In the genomic region with DNA sequence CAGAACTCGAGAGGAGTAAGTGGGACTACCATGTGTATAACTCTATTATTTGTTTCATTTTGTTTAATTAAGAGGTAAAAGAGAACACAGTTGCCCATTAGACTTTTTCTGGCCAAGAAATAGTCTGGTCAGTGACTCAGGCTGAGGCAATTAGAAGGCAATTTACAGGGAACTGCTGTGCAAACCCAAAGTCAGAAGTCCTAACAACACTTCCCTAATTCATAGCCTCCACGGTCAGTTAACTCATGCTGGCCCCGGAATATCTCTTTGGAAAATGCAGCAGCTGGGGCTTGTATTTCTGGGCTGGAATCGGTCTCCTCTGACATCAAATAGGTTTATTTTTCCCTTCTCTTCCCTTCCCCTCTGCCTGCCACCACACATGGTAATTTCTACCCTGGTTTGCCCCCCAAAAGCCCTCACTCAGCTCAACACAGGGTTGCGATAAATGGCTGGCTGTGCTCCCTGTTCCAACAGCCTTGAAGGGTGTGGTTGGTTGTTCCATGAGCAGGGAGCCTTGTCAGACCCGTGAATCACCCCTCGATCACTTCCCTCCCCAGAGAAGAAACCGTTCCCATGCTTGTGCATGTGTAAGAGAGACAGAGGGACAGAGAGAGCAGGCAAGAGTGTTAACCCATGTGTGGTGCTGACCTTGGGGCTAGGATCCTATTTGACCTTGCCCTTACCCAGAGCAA, we compare ENCODE assay signal across 10 cellular contexts. TPM values are rescaled to one million over a fixed set of nuclear protein-coding genes. Genes with fewer than 3 reads are reported as not detected.
DNase-seq lines count a peak whose midpoint lies in the region; TF ChIP-seq lines count a peak whose summit lies in the region.
"Had no signal": no experiment of that assay in that cellular context is flagged by ENCODE, and none has a peak within 500 bp of the region (broad histone marks: within the 10 kb centered on the region; RNA-seq: fewer than 3 reads in every experiment).

No MANE protein-coding gene starts in this region.

- H3K9me3 ChIP-seq in AG04450 (ENCODE audit: control insufficient read depth, insufficient read depth, low read length) (no peaks in the 10 kb centered on the region; the same call in 1 of the 2 replicates), muscle layer of duodenum (ENCODE audit: control insufficient read depth in 1 of 2, low read length in 2 of 2) (no peaks in the 10 kb centered on the region)

- POLR2A ChIA-PET in AG04450 (lab: Yijun Ruan, JAX) = interaction anchor here (0.6 kb wide), 1 partner anchor 271 kb away, joined by 7 read pairs; no protein-coding TSS in a partner anchor

- H3K27me3 ChIP-seq in AG04450 (ENCODE audit: control insufficient read depth, insufficient read depth, low read length) = no peaks in the 10 kb centered on the region
- H3K27me3 ChIP-seq in muscle layer of duodenum (ENCODE audit: low read depth, low read length) = no peaks in the 10 kb centered on the region

- no peaks in the 10 kb centered on the region for H3K36me3 ChIP-seq in muscle layer of duodenum (ENCODE audit: control insufficient read depth in 1 of 2, insufficient read depth in 2 of 2, low read length in 2 of 2)

- H3K4me1 ChIP-seq in muscle layer of duodenum (ENCODE audit: control insufficient read depth in 1 of 2, insufficient read depth in 2 of 2, low read length in 2 of 2) = peaks cover 27 to 42% of the 10 kb centered on the region in 2 donors

- DNase-seq in AG04450 (ENCODE audit: low read depth, low spot score) (no peak), NOMO-1 treated with DMSO at 0.1 percent for 48 hours (lab: John Stamatoyannopoulos, UW; ENCODE audit: unreplicated experiment) (peak; percentile 70), epithelial cell of prostate (ENCODE audit: low read depth, low spot score) (peak; percentile 46), NCI-H2171 (lab: John Stamatoyannopoulos, UW) (no peak)
- no peak for DNase-seq in stimulated activated naive CD4-positive, alpha-beta T cell treated with Interleukin-2 at 50 U/mL for 16 hours (lab: John Stamatoyannopoulos, UW)
- DNase-seq in effector CD4-positive, alpha-beta T cell = no peak
- no peak for DNase-seq in activated naive CD4-positive, alpha-beta T cell treated with anti-CD3 and anti-CD28 coated beads, Interleukin-2, amount 50 U/mL, for 16 hours
- DNase-seq: CD8-positive, alpha-beta T cell; stimulated activated CD4-positive, alpha-beta T cell treated with anti-CD3 and anti-CD28 coated beads, Interleukin-15, amount 100 ng/mL, for 24 hours had no signal

- H3K4me3 ChIP-seq in AG04450 (ENCODE audit: low read depth, low read length) (peak overlapping the region; percentile 31), muscle layer of duodenum (ENCODE audit: low read depth in 1 of 2, low read length in 2 of 2) (peak overlapping the region; percentile 8 to 34)

- CTCF ChIA-PET in AG04450 (lab: Charles Lee) = interaction anchor here (1.1 to 1.5 kb wide), 2 partner anchors 68 to 137 kb away, joined by 3 to 4 read pairs; no protein-coding TSS in a partner anchor

- no peak for TF ChIP-seq CTCF in AG04450 (IDR thresholded peaks at IDR 0.05; ENCODE audit: low read depth, low read length)

- H3K27ac ChIP-seq in AG04450 (ENCODE audit: low read depth, low read length) (peak overlapping the region; percentile 93), epithelial cell of prostate (peak overlapping the region; percentile 94), muscle layer of duodenum (ENCODE audit: low read length) (peak overlapping the region; percentile 81)

RNA-seq across cellular contexts. Expression of a gene that starts 5.3 kb away (rescaled TPM):
- polyA plus RNA-seq in AG04450 (2011; rRNA removed) = 22.9 and 27.8 TPM in 2 replicates
- polyA minus RNA-seq in AG04450 (2011; rRNA and poly(A)+ RNA removed) = 35.4 and 38.3 TPM in 2 replicates

Comparison
In these comparisons a context has a peak if more than half of its experiments do, and no peak if none do; other contexts are left out.
1. DNase-seq: peak in NOMO-1 treated with DMSO at 0.1 percent for 48 hours (single experiment) and epithelial cell of prostate (single experiment); none in AG04450 (single experiment), NCI-H2171 (single experiment), stimulated activated naive CD4-positive, alpha-beta T cell treated with Interleukin-2 at 50 U/mL for 16 hours (single experiment), effector CD4-positive, alpha-beta T cell (single experiment) and activated naive CD4-positive, alpha-beta T cell treated with anti-CD3 and anti-CD28 coated beads, Interleukin-2, amount 50 U/mL, for 16 hours (single experiment).
2. Peak in every context shown above with its lines, with median percentiles within 50 percentile points of each other: H3K27ac ChIP-seq.